10 cellular contexts compared by ENCODE assay signal in genomic region chr15:40357246-40357645, GRCh38. TPM values are rescaled to one million over a fixed set of nuclear protein-coding genes. Genes with fewer than 3 reads are reported as not detected.
DNase-seq lines count a peak whose midpoint lies in the region; ATAC-seq and TF ChIP-seq lines count a peak whose summit lies in the region.
"Had no signal": no experiment of that assay in that cellular context is flagged by ENCODE, and none has a peak within 500 bp of the region (broad histone marks: within the 10 kb centered on the region; RNA-seq: fewer than 3 reads in every experiment).

No MANE protein-coding gene starts in this region.

- H3K27me3 Mint-ChIP-seq in activated naive CD4-positive, alpha-beta T cell treated with anti-CD3 and anti-CD28 coated beads, Interleukin-2, amount 10 ng/mL, durations not matched to agents 7 days and 5 days: peaks cover 67% of the 10 kb centered on the region
- peaks cover 19% of the 10 kb centered on the region for H3K27me3 Mint-ChIP-seq in T-helper 17 cell

- H3K4me3 Mint-ChIP-seq in activated naive CD4-positive, alpha-beta T cell treated with anti-CD3 and anti-CD28 coated beads, Interleukin-2, amount 10 ng/mL, durations not matched to agents 7 days and 5 days: peak overlapping the region; percentile 75
- H3K4me3 Mint-ChIP-seq in T-helper 17 cell: peak overlapping the region; percentile 77

- H3K36me3 ChIP-seq in thoracic aorta: no peaks in the 10 kb centered on the region
- H3K36me3 ChIP-seq: pancreas had no signal

- H3K4me1 ChIP-seq in thoracic aorta (ENCODE audit: control insufficient read depth in 1 of 2, low read depth in 2 of 2): peaks cover 8 to 9% of the 10 kb centered on the region in 2 donors

- no peaks in the 10 kb centered on the region for H3K36me3 Mint-ChIP-seq in activated naive CD4-positive, alpha-beta T cell treated with anti-CD3 and anti-CD28 coated beads, Interleukin-2, amount 10 ng/mL, durations not matched to agents 7 days and 5 days
- H3K36me3 Mint-ChIP-seq in T-helper 17 cell (ENCODE audit: low read depth): peaks cover 4% of the 10 kb centered on the region

- no peak for DNase-seq in activated naive CD4-positive, alpha-beta T cell treated with anti-CD3 and anti-CD28 coated beads, Interleukin-2, amount 10 ng/mL, durations not matched to agents 7 days and 5 days
- DNase-seq in activated naive CD4-positive, alpha-beta T cell (lab: John Stamatoyannopoulos, UW): no peak
- DNase-seq in T-helper 17 cell: no peak
- DNase-seq in left colon: peak in 1 of 2 donors; percentile 55
- no peak for DNase-seq in thoracic aorta (ENCODE audit: low spot score)
- no peak for DNase-seq in NCI-H748 treated with DMSO at 0.1 percent for 48 hours (lab: John Stamatoyannopoulos, UW)
- no peak for DNase-seq in coronary artery (ENCODE audit: low spot score)

- H3K27me3 ChIP-seq in thoracic aorta (replicated peaks; ENCODE audit: insufficient read depth): no peaks in the 10 kb centered on the region
- H3K27me3 ChIP-seq: pancreas had no signal

- ATAC-seq in T-helper 17 cell (no peak), left colon (peak; percentile 30), thoracic aorta (ENCODE audit: insufficient number of reproducible peaks, low FRiP score, low read depth) (no peak), HG03135 (IDR thresholded peaks at IDR 0.05; ENCODE audit: unreplicated experiment) (no peak)

- no peaks in the 10 kb centered on the region for H3K9me3 Mint-ChIP-seq in activated naive CD4-positive, alpha-beta T cell treated with anti-CD3 and anti-CD28 coated beads, Interleukin-2, amount 10 ng/mL, durations not matched to agents 7 days and 5 days
- H3K9me3 Mint-ChIP-seq: dendritic cell treated with granulocyte-macrophage colony-stimulating factor and Interleukin-4, amounts not matched to agents 40 ng/mL and 50 ng/mL, for 4 days had no signal

- H3K27ac ChIP-seq in thoracic aorta (no peak overlapping the region), coronary artery (no peak overlapping the region)
- H3K27ac ChIP-seq: pancreas had no signal

- peaks cover 10% of the 10 kb centered on the region for H3K4me1 Mint-ChIP-seq in activated naive CD4-positive, alpha-beta T cell treated with anti-CD3 and anti-CD28 coated beads, Interleukin-2, amount 10 ng/mL, durations not matched to agents 7 days and 5 days
- H3K4me1 Mint-ChIP-seq in T-helper 17 cell: peaks cover 23% of the 10 kb centered on the region

- no peak for TF ChIP-seq CTCF in thoracic aorta (IDR thresholded peaks at IDR 0.05)
- no peak for TF ChIP-seq CTCF in coronary artery (IDR thresholded peaks at IDR 0.05)

- intact Hi-C loops in left colon (cut with DNase I, micrococcal nuclease): no loop called here

- H3K4me3 ChIP-seq in thoracic aorta: peak overlapping the region; percentile 74
- no peak overlapping the region for H3K4me3 ChIP-seq in coronary artery

- CTCF ChIA-PET in activated naive CD4-positive, alpha-beta T cell treated with anti-CD3 and anti-CD28 coated beads, Interleukin-2, amount 10 ng/mL, durations not matched to agents 7 days and 5 days (lab: Charles Lee): interaction anchor here (0.7 to 5.1 kb wide), 11 partner anchors 10 to 86 kb away, joined by 3 to 33 read pairs (median 4); partner anchors contain the start of gene INAFM2

- H3K9me3 ChIP-seq in T-helper 17 cell (ENCODE audit: control insufficient read depth, low read length, poor library complexity, severe bottlenecking): no peaks in the 10 kb centered on the region
- H3K9me3 ChIP-seq in thoracic aorta: no peaks in the 10 kb centered on the region
- H3K9me3 ChIP-seq: pancreas had no signal

- no peak overlapping the region for H3K27ac Mint-ChIP-seq in activated naive CD4-positive, alpha-beta T cell treated with anti-CD3 and anti-CD28 coated beads, Interleukin-2, amount 10 ng/mL, durations not matched to agents 7 days and 5 days
- no peak overlapping the region for H3K27ac Mint-ChIP-seq in T-helper 17 cell
- H3K27ac Mint-ChIP-seq: dendritic cell treated with granulocyte-macrophage colony-stimulating factor and Interleukin-4, amounts not matched to agents 40 ng/mL and 50 ng/mL, for 4 days had no signal

RNA-seq across cellular contexts. Expression of gene DISP2, which starts 0.8 kb away (rescaled TPM):
- total RNA-seq in T-helper 17 cell: under 1 TPM; 0.02 to 0.03 TPM
- total RNA-seq in left colon: 10 to 100 TPM in 1 of 2 donors, 1 to 10 TPM in 1; 8.3 to 13.7 TPM
- under 1 TPM; 0.21 to 0.54 TPM for total RNA-seq in thoracic aorta

RNA-seq across cellular contexts. Expression of gene PHGR1, which starts 6.4 kb away (rescaled TPM):
- total RNA-seq in T-helper 17 cell: not detected
- 1,000 to 10,000 TPM; 3,013 to 3,634 TPM for total RNA-seq in left colon
- not detected for total RNA-seq in thoracic aorta

RNA-seq across cellular contexts. Expression of gene CCDC9B, which starts 16.5 kb away (rescaled TPM):
- total RNA-seq in T-helper 17 cell (1 to 10 TPM; 4.1 to 5.3 TPM), left colon (10 to 100 TPM; 28.1 to 43.5 TPM), thoracic aorta (10 to 100 TPM; 30.1 to 57.1 TPM)

RNA-seq across cellular contexts. Expression of gene KNSTRN, which starts 25.3 kb away (rescaled TPM):
- total RNA-seq in T-helper 17 cell (1 to 10 TPM; 2.2 to 4.9 TPM), left colon (10 to 100 TPM in 1 of 2 donors, 1 to 10 TPM in 1; 6.7 to 10.8 TPM), thoracic aorta (1 to 10 TPM; 4.5 to 5.8 TPM)

RNA-seq across cellular contexts. Expression of gene INAFM2, which starts 33.8 kb away (rescaled TPM):
- total RNA-seq in T-helper 17 cell: 10 to 100 TPM in 1 of 2 donors, 1 to 10 TPM in 1; 9.2 to 48.3 TPM
- total RNA-seq in left colon: 10 to 100 TPM; 18.1 to 26.9 TPM
- total RNA-seq in thoracic aorta: 10 to 100 TPM; 63.8 to 79.2 TPM

Comparison
In these comparisons a context has a peak if more than half of its experiments do, and no peak if none do; other contexts are left out.
1. RNA of gene DISP2, which starts 0.8 kb away (total RNA-seq): 8.3 to 13.7 TPM in left colon; 0.21 to 0.54 TPM in thoracic aorta and 0.02 to 0.03 TPM in T-helper 17 cell; every median in the first group is over 4 times any median in the second.
2. RNA of gene PHGR1, which starts 6.4 kb away (total RNA-seq): 3,013 to 3,634 TPM in left colon; not detected in thoracic aorta and not detected in T-helper 17 cell; every median in the first group is over 1,000 times any median in the second.
3. RNA of gene CCDC9B, which starts 16.5 kb away (total RNA-seq): 30.1 to 57.1 TPM in thoracic aorta and 28.1 to 43.5 TPM in left colon; 4.1 to 5.3 TPM in T-helper 17 cell; every median in the first group is over 4 times any median in the second.